ENCODE assay signal across 8 cellular contexts in genomic region chr20:18224968-18225568, GRCh38.
DNase-seq lines count a peak whose midpoint lies in the region; ATAC-seq and TF ChIP-seq lines count a peak whose summit lies in the region.

No MANE protein-coding gene starts in this region.

- no peaks in the 10 kb centered on the region for H3K79me2 ChIP-seq in OCI-LY7 (ENCODE audit: insufficient read depth, low read depth, low read length)

- H3K36me3 ChIP-seq in OCI-LY7 (ENCODE audit: insufficient read depth, low read length) = no peaks in the 10 kb centered on the region

- no TSS peak for BruUV-seq in OCI-LY7 (replicated peaks; lab: Mats Ljungman, UMichigan)

- no peak overlapping the region for H3K4me2 ChIP-seq in OCI-LY7 (ENCODE audit: low read length)

- POLR2A ChIA-PET in OCI-LY7 (lab: Charles Lee) = no interaction called here

- no peaks in the 10 kb centered on the region for H3K4me1 ChIP-seq in OCI-LY7 (ENCODE audit: insufficient read depth, low read length, poor library complexity, severe bottlenecking)

- TF ChIP-seq CTCF in OCI-LY7 (conservative IDR thresholded peaks at IDR 0.05; ENCODE audit: low read length) = no peak

- no peaks in the 10 kb centered on the region for H3K9me2 ChIP-seq in OCI-LY7 (ENCODE audit: insufficient read depth, low read length)

- DNase-seq in AG08395 (ENCODE audit: low spot score) (peak; percentile 72), NCI-H226 (peak; percentile 50), epidermal melanocyte (ENCODE audit: insufficient read length, low spot score) (peak; percentile 68), myocyte (ENCODE audit: low read depth) (peak; percentile 75), GM19238 (ENCODE audit: insufficient read length, low spot score) (no peak), OCI-LY7 (ENCODE audit: low spot score) (no peak)
- no peak for DNase-seq in stimulated activated naive CD8-positive, alpha-beta T cell treated with anti-CD3 and anti-CD28 coated beads, Interleukin-15, Interleukin-2, amounts not matched to agents 100 U/mL and 50 U/mL, for 24 hours

- no peaks in the 10 kb centered on the region for H3K9me3 ChIP-seq in OCI-LY7 (ENCODE audit: low read length)

- H4K20me1 ChIP-seq in OCI-LY7 (ENCODE audit: insufficient read depth, low read length) = no peaks in the 10 kb centered on the region

- intact Hi-C loops in OCI-LY7 (cut with micrococcal nuclease; ENCODE audit: unreplicated experiment) = no loop called here

- H2AFZ ChIP-seq in OCI-LY7 (ENCODE audit: low read length) = no peak overlapping the region

- no peak for ATAC-seq in stimulated activated naive CD8-positive, alpha-beta T cell treated with anti-CD3 and anti-CD28 coated beads, Interleukin-15, Interleukin-2, amounts not matched to agents 100 U/mL and 50 U/mL, for 24 hours
- no peak for ATAC-seq in GM19397 (IDR thresholded peaks at IDR 0.05; ENCODE audit: unreplicated experiment)

- no peak overlapping the region for H3K27ac ChIP-seq in OCI-LY7 (ENCODE audit: low read depth, low read length, poor library complexity, severe bottlenecking)

- CTCF ChIA-PET in OCI-LY7 (lab: Charles Lee; ENCODE audit: unreplicated experiment) = no interaction called here

- no peak overlapping the region for H3K4me3 ChIP-seq in OCI-LY7 (ENCODE audit: low read depth, low read length, poor library complexity, severe bottlenecking)

Comparison
In these comparisons a context has a peak if more than half of its experiments do, and no peak if none do; other contexts are left out.
1. DNase-seq: peak in AG08395 (single experiment), NCI-H226 (single experiment), epidermal melanocyte (single experiment) and myocyte (single experiment); none in stimulated activated naive CD8-positive, alpha-beta T cell treated with anti-CD3 and anti-CD28 coated beads, Interleukin-15, Interleukin-2, amounts not matched to agents 100 U/mL and 50 U/mL, for 24 hours (single experiment), GM19238 (single experiment) and OCI-LY7 (single experiment).